ENCODE assay signal across 27 cellular contexts in genomic region chr3:75015280-75015679, GRCh38.
"Had no signal": no experiment of that assay in that cellular context is flagged by ENCODE, and none has a peak within 500 bp of the region (broad histone marks: within the 10 kb centered on the region; RNA-seq: fewer than 3 reads in every experiment).

No MANE protein-coding gene starts in this region.

- H3K9me3 Mint-ChIP-seq: nephron progenitor cell, type B pancreatic cell had no signal

- H3K27ac Mint-ChIP-seq: naive thymus-derived CD8-positive, alpha-beta T cell; nephron progenitor cell; stimulated activated memory B cell treated with anti-CD40 and anti-IgM and Interleukin-4, amounts not matched to agents 10 μg/mL and 1 μg/mL and 100 μg/mL, for 72 hours; type B pancreatic cell had no signal

- H3K4me3 Mint-ChIP-seq: naive thymus-derived CD8-positive, alpha-beta T cell; nephron progenitor cell; stimulated activated memory B cell treated with anti-CD40 and anti-IgM and Interleukin-4, amounts not matched to agents 10 μg/mL and 1 μg/mL and 100 μg/mL, for 72 hours; type B pancreatic cell had no signal

- H3K4me1 Mint-ChIP-seq: naive thymus-derived CD8-positive, alpha-beta T cell; nephron progenitor cell; stimulated activated memory B cell treated with anti-CD40 and anti-IgM and Interleukin-4, amounts not matched to agents 10 μg/mL and 1 μg/mL and 100 μg/mL, for 72 hours had no signal

- H3K36me3 Mint-ChIP-seq: naive thymus-derived CD8-positive, alpha-beta T cell; stimulated activated memory B cell treated with anti-CD40 and anti-IgM and Interleukin-4, amounts not matched to agents 10 μg/mL and 1 μg/mL and 100 μg/mL, for 72 hours; type B pancreatic cell had no signal

- DNase-seq: dermis blood vessel endothelial cell; effector memory CD4-positive, alpha-beta T cell; esophagus squamous epithelium; foreskin melanocyte; hypothalamus; left cardiac atrium; left ventricle myocardium superior; lower lobe of right lung; naive thymus-derived CD8-positive, alpha-beta T cell; nephron progenitor cell; nucleus accumbens; ovary; posterior cingulate gyrus; psoas muscle; right cardiac atrium; sigmoid colon; spleen; stimulated activated CD4-positive, alpha-beta T cell treated with anti-CD3 and anti-CD28 coated beads, Interleukin-4, amount 100 ng/mL, for 4 hours; stimulated activated naive CD8-positive, alpha-beta T cell treated with anti-CD3 and anti-CD28 coated beads, Interleukin-15, Interleukin-2, amounts not matched to agents 100 U/mL and 50 U/mL, for 24 hours; substantia nigra; testis; tibial artery had no signal

- H3K4me3 ChIP-seq: coronary artery, esophagus squamous epithelium, lower lobe of right lung, ovary, psoas muscle, sigmoid colon, spleen, testis, tibial artery had no signal

- H3K27me3 Mint-ChIP-seq: stimulated activated memory B cell treated with anti-CD40 and anti-IgM and Interleukin-4, amounts not matched to agents 10 μg/mL and 1 μg/mL and 100 μg/mL, for 72 hours; type B pancreatic cell had no signal

- FAIRE-seq: endothelial cell of umbilical vein, keratinocyte had no signal
